ENCODE assay signal across 1 cellular context in the genomic region with DNA sequence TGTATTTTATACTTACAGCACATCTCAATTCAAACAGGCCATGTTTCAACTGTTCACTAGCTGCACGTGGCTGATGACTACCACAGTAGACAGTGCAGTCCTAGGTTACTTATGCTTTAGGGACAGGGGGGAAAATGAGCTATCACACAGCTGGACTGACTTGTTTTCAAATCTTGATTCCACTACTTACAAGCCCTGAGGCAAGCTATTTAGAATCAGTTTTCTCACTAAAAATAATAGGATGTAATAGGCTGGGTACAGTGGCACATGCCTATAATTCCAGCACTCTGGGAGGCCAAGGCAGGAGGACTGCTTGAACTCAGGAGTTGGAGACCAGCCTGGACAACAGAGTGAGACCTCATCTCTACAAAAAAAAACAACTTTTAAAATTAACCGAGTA.
TF ChIP-seq lines count a peak whose summit lies in the region.

No MANE protein-coding gene starts in this region.

TF ChIP-seq in HepG2, 621 proteins besides CTCF, POLR2A, EP300 and RAD21:
- TF ChIP-seq, protein P1, sequence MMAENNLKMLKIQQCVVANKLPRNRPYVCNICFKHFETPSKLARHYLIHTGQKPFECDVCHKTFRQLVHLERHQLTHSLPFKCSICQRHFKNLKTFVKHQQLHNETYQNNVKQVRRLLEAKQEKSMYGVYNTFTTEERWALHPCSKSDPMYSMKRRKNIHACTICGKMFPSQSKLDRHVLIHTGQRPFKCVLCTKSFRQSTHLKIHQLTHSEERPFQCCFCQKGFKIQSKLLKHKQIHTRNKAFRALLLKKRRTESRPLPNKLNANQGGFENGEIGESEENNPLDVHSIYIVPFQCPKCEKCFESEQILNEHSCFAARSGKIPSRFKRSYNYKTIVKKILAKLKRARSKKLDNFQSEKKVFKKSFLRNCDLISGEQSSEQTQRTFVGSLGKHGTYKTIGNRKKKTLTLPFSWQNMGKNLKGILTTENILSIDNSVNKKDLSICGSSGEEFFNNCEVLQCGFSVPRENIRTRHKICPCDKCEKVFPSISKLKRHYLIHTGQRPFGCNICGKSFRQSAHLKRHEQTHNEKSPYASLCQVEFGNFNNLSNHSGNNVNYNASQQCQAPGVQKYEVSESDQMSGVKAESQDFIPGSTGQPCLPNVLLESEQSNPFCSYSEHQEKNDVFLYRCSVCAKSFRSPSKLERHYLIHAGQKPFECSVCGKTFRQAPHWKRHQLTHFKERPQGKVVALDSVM (CRISPR knock-in tag; IDR thresholded peaks at IDR 0.05): peak; percentile 58; the same call in 1 of the 2 replicates
- TF ChIP-seq, protein P2, sequence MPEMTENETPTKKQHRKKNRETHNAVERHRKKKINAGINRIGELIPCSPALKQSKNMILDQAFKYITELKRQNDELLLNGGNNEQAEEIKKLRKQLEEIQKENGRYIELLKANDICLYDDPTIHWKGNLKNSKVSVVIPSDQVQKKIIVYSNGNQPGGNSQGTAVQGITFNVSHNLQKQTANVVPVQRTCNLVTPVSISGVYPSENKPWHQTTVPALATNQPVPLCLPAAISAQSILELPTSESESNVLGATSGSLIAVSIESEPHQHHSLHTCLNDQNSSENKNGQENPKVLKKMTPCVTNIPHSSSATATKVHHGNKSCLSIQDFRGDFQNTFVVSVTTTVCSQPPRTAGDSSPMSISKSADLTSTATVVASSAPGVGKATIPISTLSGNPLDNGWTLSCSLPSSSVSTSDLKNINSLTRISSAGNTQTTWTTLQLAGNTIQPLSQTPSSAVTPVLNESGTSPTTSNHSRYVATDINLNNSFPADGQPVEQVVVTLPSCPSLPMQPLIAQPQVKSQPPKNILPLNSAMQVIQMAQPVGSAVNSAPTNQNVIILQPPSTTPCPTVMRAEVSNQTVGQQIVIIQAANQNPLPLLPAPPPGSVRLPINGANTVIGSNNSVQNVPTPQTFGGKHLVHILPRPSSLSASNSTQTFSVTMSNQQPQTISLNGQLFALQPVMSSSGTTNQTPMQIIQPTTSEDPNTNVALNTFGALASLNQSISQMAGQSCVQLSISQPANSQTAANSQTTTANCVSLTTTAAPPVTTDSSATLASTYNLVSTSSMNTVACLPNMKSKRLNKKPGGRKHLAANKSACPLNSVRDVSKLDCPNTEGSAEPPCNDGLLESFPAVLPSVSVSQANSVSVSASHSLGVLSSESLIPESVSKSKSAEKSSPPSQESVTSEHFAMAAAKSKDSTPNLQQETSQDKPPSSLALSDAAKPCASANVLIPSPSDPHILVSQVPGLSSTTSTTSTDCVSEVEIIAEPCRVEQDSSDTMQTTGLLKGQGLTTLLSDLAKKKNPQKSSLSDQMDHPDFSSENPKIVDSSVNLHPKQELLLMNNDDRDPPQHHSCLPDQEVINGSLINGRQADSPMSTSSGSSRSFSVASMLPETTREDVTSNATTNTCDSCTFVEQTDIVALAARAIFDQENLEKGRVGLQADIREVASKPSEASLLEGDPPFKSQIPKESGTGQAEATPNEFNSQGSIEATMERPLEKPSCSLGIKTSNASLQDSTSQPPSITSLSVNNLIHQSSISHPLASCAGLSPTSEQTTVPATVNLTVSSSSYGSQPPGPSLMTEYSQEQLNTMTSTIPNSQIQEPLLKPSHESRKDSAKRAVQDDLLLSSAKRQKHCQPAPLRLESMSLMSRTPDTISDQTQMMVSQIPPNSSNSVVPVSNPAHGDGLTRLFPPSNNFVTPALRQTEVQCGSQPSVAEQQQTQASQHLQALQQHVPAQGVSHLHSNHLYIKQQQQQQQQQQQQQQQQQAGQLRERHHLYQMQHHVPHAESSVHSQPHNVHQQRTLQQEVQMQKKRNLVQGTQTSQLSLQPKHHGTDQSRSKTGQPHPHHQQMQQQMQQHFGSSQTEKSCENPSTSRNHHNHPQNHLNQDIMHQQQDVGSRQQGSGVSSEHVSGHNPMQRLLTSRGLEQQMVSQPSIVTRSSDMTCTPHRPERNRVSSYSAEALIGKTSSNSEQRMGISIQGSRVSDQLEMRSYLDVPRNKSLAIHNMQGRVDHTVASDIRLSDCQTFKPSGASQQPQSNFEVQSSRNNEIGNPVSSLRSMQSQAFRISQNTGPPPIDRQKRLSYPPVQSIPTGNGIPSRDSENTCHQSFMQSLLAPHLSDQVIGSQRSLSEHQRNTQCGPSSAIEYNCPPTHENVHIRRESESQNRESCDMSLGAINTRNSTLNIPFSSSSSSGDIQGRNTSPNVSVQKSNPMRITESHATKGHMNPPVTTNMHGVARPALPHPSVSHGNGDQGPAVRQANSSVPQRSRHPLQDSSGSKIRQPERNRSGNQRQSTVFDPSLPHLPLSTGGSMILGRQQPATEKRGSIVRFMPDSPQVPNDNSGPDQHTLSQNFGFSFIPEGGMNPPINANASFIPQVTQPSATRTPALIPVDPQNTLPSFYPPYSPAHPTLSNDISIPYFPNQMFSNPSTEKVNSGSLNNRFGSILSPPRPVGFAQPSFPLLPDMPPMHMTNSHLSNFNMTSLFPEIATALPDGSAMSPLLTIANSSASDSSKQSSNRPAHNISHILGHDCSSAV (CRISPR knock-in tag; IDR thresholded peaks at IDR 0.05; ENCODE audit: borderline replicate concordance): no peak
TF ChIP-seq in HepG2: peak in this region for 1.
